In genomic region chr16:12262454-12263180, GRCh38 we compare ENCODE assay signal across 1 cellular context.
TF ChIP-seq lines count a peak whose summit lies in the region.

No MANE protein-coding gene starts in this region.

TF ChIP-seq in HepG2, 621 proteins besides CTCF, POLR2A, EP300 and RAD21 (continued from another document and continues in another):
- TF ChIP-seq UBTF (CRISPR knock-in tag; IDR thresholded peaks at IDR 0.05) (peak; percentile 32; the same call in 1 of the 2 replicates), FOXP4 (CRISPR knock-in tag; IDR thresholded peaks at IDR 0.05) (peak; percentile 50), ZC3H13 (CRISPR knock-in tag; IDR thresholded peaks at IDR 0.05) (0 out of 2 replicates have a peak, but pooled peaks have one; percentile 54), PRMT3 (CRISPR knock-in tag; IDR thresholded peaks at IDR 0.05; ENCODE audit: borderline replicate concordance, low read depth) (no peak), CENPBD1 (CRISPR knock-in tag; IDR thresholded peaks at IDR 0.05; ENCODE audit: borderline replicate concordance, low read depth) (0 out of 2 replicates have a peak, but pooled peaks have one; percentile 67), HOMEZ (CRISPR knock-in tag; IDR thresholded peaks at IDR 0.05; ENCODE audit: low read depth) (no peak), ZSCAN5A (CRISPR knock-in tag; IDR thresholded peaks at IDR 0.05; ENCODE audit: borderline replicate concordance) (0 out of 2 replicates have a peak, but pooled peaks have one; percentile 42), HNF1A (IDR thresholded peaks at IDR 0.05; ENCODE audit: low read depth) (peak; percentile 83), HNF1A (CRISPR knock-in tag; IDR thresholded peaks at IDR 0.05; ENCODE audit: borderline replicate concordance) (peak; percentile 89), ZNF354B (CRISPR knock-in tag; IDR thresholded peaks at IDR 0.05) (peak; percentile 35; the same call in 1 of the 2 replicates), SALL2 (CRISPR knock-in tag; IDR thresholded peaks at IDR 0.05) (0 out of 2 replicates have a peak, but pooled peaks have one; percentile 25), ZNF737 (CRISPR knock-in tag; IDR thresholded peaks at IDR 0.05; ENCODE audit: borderline replicate concordance) (no peak), SAP130 (CRISPR knock-in tag; IDR thresholded peaks at IDR 0.05; ENCODE audit: low read depth) (peak; percentile 60; the same call in 1 of the 2 replicates), ZZZ3 (CRISPR knock-in tag; IDR thresholded peaks at IDR 0.05; ENCODE audit: borderline replicate concordance) (no peak), ZNF556 (CRISPR knock-in tag; IDR thresholded peaks at IDR 0.05; ENCODE audit: borderline replicate concordance) (0 out of 2 replicates have a peak, but pooled peaks have one; percentile 47), RARA (CRISPR knock-in tag; IDR thresholded peaks at IDR 0.05) (peak; percentile 23; the same call in 1 of the 2 replicates), STAT6 (CRISPR knock-in tag; IDR thresholded peaks at IDR 0.05; ENCODE audit: borderline replicate concordance) (peak; percentile 40; the same call in 1 of the 2 replicates), E2F1 (CRISPR knock-in tag; IDR thresholded peaks at IDR 0.05) (0 out of 2 replicates have a peak, but pooled peaks have one; percentile 29), ZNF782 (CRISPR knock-in tag; IDR thresholded peaks at IDR 0.05; ENCODE audit: borderline replicate concordance) (peak; percentile 31; the same call in 1 of the 2 replicates), CHD2 (IDR thresholded peaks at IDR 0.05; ENCODE audit: low read depth, low read length) (no peak), KLF11 (CRISPR knock-in tag; IDR thresholded peaks at IDR 0.05) (no peak), ADNP (CRISPR knock-in tag; IDR thresholded peaks at IDR 0.05) (0 out of 2 replicates have a peak, but pooled peaks have one; percentile 33), SIN3A (IDR thresholded peaks at IDR 0.05; ENCODE audit: borderline replicate concordance, low read depth, low read length) (peak; percentile 21; the same call in 1 of the 2 replicates), ZNF878 (CRISPR knock-in tag; IDR thresholded peaks at IDR 0.05) (peak; percentile 84; the same call in 1 of the 2 replicates), ZNF589 (CRISPR knock-in tag; conservative IDR thresholded peaks at IDR 0.05) (peak; percentile 89), ZSCAN21 (CRISPR knock-in tag; IDR thresholded peaks at IDR 0.05; ENCODE audit: borderline replicate concordance) (peak; percentile 94), SMAD3 (CRISPR knock-in tag; IDR thresholded peaks at IDR 0.05) (0 out of 2 replicates have a peak, but pooled peaks have one; percentile 16), RXRB (CRISPR knock-in tag; IDR thresholded peaks at IDR 0.05; ENCODE audit: borderline replicate concordance) (peak; percentile 38), ZNF574 (CRISPR knock-in tag; IDR thresholded peaks at IDR 0.05) (peak; percentile 18; the same call in 1 of the 2 replicates), MAX (IDR thresholded peaks at IDR 0.05) (peak; percentile 19), KAT2B (IDR thresholded peaks at IDR 0.05; ENCODE audit: borderline replicate concordance, low read depth, low read length) (peak; percentile 87; the same call in 1 of the 2 replicates), JUN (CRISPR knock-in tag; IDR thresholded peaks at IDR 0.05) (peak; percentile 20; the same call in 1 of the 2 replicates), KDM2A (CRISPR knock-in tag; IDR thresholded peaks at IDR 0.05; ENCODE audit: borderline replicate concordance, low read depth) (0 out of 2 replicates have a peak, but pooled peaks have one; percentile 20), ZNF83 (CRISPR knock-in tag; IDR thresholded peaks at IDR 0.05; ENCODE audit: borderline replicate concordance) (no peak), KDM3A (CRISPR knock-in tag; IDR thresholded peaks at IDR 0.05; ENCODE audit: low read depth) (peak; percentile 54), MED1 (CRISPR knock-in tag; IDR thresholded peaks at IDR 0.05) (peak; percentile 64), NFIB (CRISPR knock-in tag; IDR thresholded peaks at IDR 0.05; ENCODE audit: borderline replicate concordance) (no peak), ARNT (IDR thresholded peaks at IDR 0.05) (no peak)
